Comparison of ENCODE assay signal across 22 cellular contexts in the genomic region with DNA sequence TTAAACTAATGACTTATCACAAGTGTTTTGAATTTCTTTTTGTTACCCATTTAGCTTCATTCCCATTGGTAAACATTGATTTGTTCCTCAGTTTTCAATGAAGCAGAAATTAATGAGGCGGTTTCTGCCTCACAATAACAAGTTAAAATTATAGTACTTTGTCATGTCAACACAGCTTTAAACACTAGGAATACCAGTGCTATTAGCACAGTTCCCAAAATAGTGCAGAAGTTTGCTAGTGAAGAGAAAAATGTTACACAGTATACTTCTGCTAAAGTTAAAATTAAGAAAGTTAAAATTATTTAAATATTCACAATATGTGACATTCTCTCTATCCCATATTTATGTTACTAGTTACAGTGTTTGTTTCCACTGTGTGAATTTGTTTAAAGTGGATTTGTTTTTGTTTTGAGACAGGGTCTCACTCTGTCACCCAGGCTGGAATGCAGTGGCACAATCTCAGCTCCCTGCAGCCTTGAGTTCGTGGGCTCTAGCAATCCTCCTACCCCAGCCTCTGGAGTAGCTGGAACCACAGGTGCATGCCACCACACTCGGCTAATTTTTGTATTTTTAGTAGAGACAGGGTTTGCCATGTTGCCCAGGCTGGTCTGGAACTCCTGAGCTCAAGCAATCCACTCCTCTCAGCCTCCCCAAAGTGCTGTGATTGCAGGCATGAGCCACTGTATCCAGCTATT.
"Had no signal": no experiment of that assay in that cellular context is flagged by ENCODE, and none has a peak within 500 bp of the region (broad histone marks: within the 10 kb centered on the region; RNA-seq: fewer than 3 reads in every experiment).

No MANE protein-coding gene starts in this region.

- H3K4me3 ChIP-seq: hepatocyte, left lung, sigmoid colon had no signal

- ATAC-seq: activated T-cell treated with anti-CD3 and anti-CD28 coated beads, Interleukin-2, amount 50 U/mL, for 4 hours; foreskin keratinocyte; left lung; stimulated activated naive B cell treated with anti-CD40 and anti-IgM and Interleukin-4, amounts not matched to agents 10 μg/mL and 1 μg/mL and 100 μg/mL, for 72 hours; T-helper 17 cell had no signal

- H3K27me3 ChIP-seq: sigmoid colon had no signal

- H3K9me3 ChIP-seq: left lung, sigmoid colon had no signal

- H3K36me3 ChIP-seq: left lung, sigmoid colon had no signal

- H3K27ac ChIP-seq: foreskin keratinocyte, hepatocyte, left lung had no signal

- DNase-seq: activated B cell treated with CpG ODN at 0.5 μM for 24 hours; activated CD4-positive, alpha-beta T cell treated with anti-CD3 and anti-CD28 coated beads for 4 hours; activated CD4-positive, alpha-beta T cell treated with anti-CD3 and anti-CD28 coated beads, Interleukin-2, amount 50 U/mL, for 48 hours; activated CD8-positive, alpha-beta memory T cell treated with anti-CD3 and anti-CD28 coated beads, Interleukin-2, amount 50 U/mL, for 48 hours; activated naive CD4-positive, alpha-beta T cell treated with Interleukin-2 at 50 U/mL for 16 hours; activated T-cell treated with anti-CD3 and anti-CD28 coated beads, Interleukin-2, amount 50 U/mL, for 4 hours; amygdala; foreskin keratinocyte; immature natural killer cell; left lung; mammary epithelial cell; midbrain; naive B cell; nucleus accumbens; posterior cingulate gyrus; sigmoid colon; stimulated activated CD4-positive, alpha-beta T cell treated with anti-CD3 and anti-CD28 coated beads, Interleukin-2, amount 100 ng/mL, for 48 hours; stimulated activated CD8-positive, alpha-beta memory T cell treated with anti-CD3 and anti-CD28 coated beads, Interleukin-4, amount 100 ng/mL, for 48 hours; stimulated activated naive B cell treated with anti-CD40 and anti-IgM and Interleukin-4, amounts not matched to agents 10 μg/mL and 1 μg/mL and 100 μg/mL, for 72 hours; SW 1271; T-helper 17 cell had no signal
